In genomic region chr2:109715302-109715937, GRCh38 we compare ENCODE assay signal across 9 cellular contexts.
DNase-seq lines count a peak whose midpoint lies in the region; ATAC-seq, FAIRE-seq and TF ChIP-seq lines count a peak whose summit lies in the region.
"Had no signal": no experiment of that assay in that cellular context is flagged by ENCODE, and none has a peak within 500 bp of the region (broad histone marks: within the 10 kb centered on the region; RNA-seq: fewer than 3 reads in every experiment).

No MANE protein-coding gene starts in this region.

- no peak overlapping the region for H3K4me2 ChIP-seq in HCT116 (ENCODE audit: low read length)
- no peak overlapping the region for H3K4me2 ChIP-seq in hepatocyte

- H3K27ac Mint-ChIP-seq in activated T-helper 17 cell treated with anti-CD3 and anti-CD28 coated beads, Interleukin-2, amount 50 U/mL, for 72 hours, result no peak overlapping the region

- H3K4me1 ChIP-seq in HCT116 (ENCODE audit: control insufficient read depth in 1 of 2, insufficient read depth in 2 of 2, low read length in 2 of 2) (no peaks in the 10 kb centered on the region), hepatocyte (ENCODE audit: insufficient read depth) (no peaks in the 10 kb centered on the region), testis (peaks cover 6% of the 10 kb centered on the region)

- WGBS in hepatocyte (ENCODE audit: low lambda C conversion rate, missing lambda C conversion rate), result 64% methylated on average over 1 of the region's 1 CpG
- 33 to 44% methylated on average over 1 of the region's 1 CpG for WGBS in testis, 2 donors

- ATAC-seq in HCT116 (peak; percentile 68), GM21529 (IDR thresholded peaks at IDR 0.05; ENCODE audit: unreplicated experiment) (no peak)
- peak; percentile 34 for ATAC-seq in activated T-helper 17 cell treated with anti-CD3 and anti-CD28 coated beads, Interleukin-2, amount 50 U/mL, for 72 hours (replicated peaks)

- POLR2A ChIA-PET in HCT116 (lab: Charles Lee), result no interaction called here

- H3K4me3 ChIP-seq in HCT116 (replicated peaks in 1 of 2; ENCODE audit: low read depth in 1 of 2, low read length in 2 of 2) (no peak overlapping the region), hepatocyte (no peak overlapping the region), testis (no peak overlapping the region)

- TF ChIP-seq POLR2A in HCT116 (IDR thresholded peaks at IDR 0.05; ENCODE audit: borderline replicate concordance, extremely low read depth, insufficient read depth, insufficient read length) (no peak), testis (IDR thresholded peaks at IDR 0.05) (no peak)

- TF ChIP-seq RAD21 in HCT116 (IDR thresholded peaks at IDR 0.05; ENCODE audit: low read depth), result peak; percentile 67

- CTCF ChIA-PET in HCT116 (lab: Charles Lee), result interaction anchor here (1.3 to 2.2 kb wide), 3 partner anchors 168 to 205 kb away, joined by 4 to 17 read pairs (median 5); no protein-coding TSS in a partner anchor

- RAD21 ChIA-PET in HCT116 (lab: Charles Lee; ENCODE audit: low non-redundant PET in 1 of 2, low total read pairs in 2 of 2, uncharacterized antibody in 2 of 2, unreplicated experiment in 2 of 2), result no interaction called here

- FAIRE-seq in RCC 7860 (lab: Jason Lieb, UNC), result no peak

- no peaks in the 10 kb centered on the region for H3K36me3 ChIP-seq in HCT116 (ENCODE audit: control insufficient read depth in 1 of 2, insufficient read depth in 2 of 2, low read length in 2 of 2)
- no peaks in the 10 kb centered on the region for H3K36me3 ChIP-seq in hepatocyte (replicated peaks; ENCODE audit: insufficient read depth, low read depth)
- no peaks in the 10 kb centered on the region for H3K36me3 ChIP-seq in testis (ENCODE audit: low read depth, missing control alignments)

- TF ChIP-seq CTCF in HCT116 (IDR thresholded peaks at IDR 0.05 in 2 of 3, conservative IDR thresholded peaks at IDR 0.05 in 1 of 3; ENCODE audit: borderline replicate concordance in 1 of 3, insufficient read depth in 1 of 3, low read depth in 2 of 3, low read length in 2 of 3) (peak; percentile 22 to 46 (median 37); a peak in 4 of 6 replicates), hepatocyte (IDR thresholded peaks at IDR 0.05; ENCODE audit: poor library complexity) (peak; percentile 58), testis (IDR thresholded peaks at IDR 0.05) (peak; percentile 11 to 19 (median 13))

- H3K9me3 Mint-ChIP-seq in activated T-helper 17 cell treated with anti-CD3 and anti-CD28 coated beads, Interleukin-2, amount 50 U/mL, for 72 hours, result no peaks in the 10 kb centered on the region

- H3K27ac ChIP-seq in HCT116 (ENCODE audit: low read depth, low read length) (no peak overlapping the region), hepatocyte (no peak overlapping the region), testis (no peak overlapping the region)

- H3K9me2 ChIP-seq in HCT116 (ENCODE audit: insufficient read depth) (no peaks in the 10 kb centered on the region), hepatocyte (replicated peaks; ENCODE audit: insufficient read depth) (no peaks in the 10 kb centered on the region)

- DNase-seq in HCT116 (ENCODE audit: low read depth, low spot score), result no peak
- DNase-seq in hepatocyte (ENCODE audit: low spot score), result peak; percentile 62
- peak; percentile 66 for DNase-seq in testis
- DNase-seq in RCC 7860 (ENCODE audit: low spot score), result no peak
- DNase-seq in effector CD4-positive, alpha-beta T cell, result no peak
- DNase-seq: activated gamma-delta T cell; stimulated activated CD4-positive, alpha-beta T cell treated with anti-CD3 and anti-CD28 coated beads, Interleukin-2, amount 100 ng/mL, for 24 hours had no signal

- no peaks in the 10 kb centered on the region for H3K4me1 Mint-ChIP-seq in activated T-helper 17 cell treated with anti-CD3 and anti-CD28 coated beads, Interleukin-2, amount 50 U/mL, for 72 hours

- H3K27me3 ChIP-seq in HCT116 (ENCODE audit: insufficient read depth, low read length) (no peaks in the 10 kb centered on the region), hepatocyte (no peaks in the 10 kb centered on the region), testis (no peaks in the 10 kb centered on the region)

- H3K36me3 Mint-ChIP-seq in activated T-helper 17 cell treated with anti-CD3 and anti-CD28 coated beads, Interleukin-2, amount 50 U/mL, for 72 hours (ENCODE audit: low read depth), result no peaks in the 10 kb centered on the region

- H4K20me1 ChIP-seq in HCT116 (ENCODE audit: insufficient read depth), result no peaks in the 10 kb centered on the region
- H4K20me1 ChIP-seq in hepatocyte (ENCODE audit: insufficient read depth, poor library complexity, severe bottlenecking), result no peaks in the 10 kb centered on the region

- H3K79me2 ChIP-seq in HCT116 (ENCODE audit: insufficient read depth, low read length), result no peaks in the 10 kb centered on the region
- H3K79me2 ChIP-seq in hepatocyte, result no peaks in the 10 kb centered on the region

- no peak overlapping the region for H3K4me3 Mint-ChIP-seq in activated T-helper 17 cell treated with anti-CD3 and anti-CD28 coated beads, Interleukin-2, amount 50 U/mL, for 72 hours

- no peak overlapping the region for H3K9ac ChIP-seq in HCT116 (ENCODE audit: low read length)

- H3K27me3 Mint-ChIP-seq in activated T-helper 17 cell treated with anti-CD3 and anti-CD28 coated beads, Interleukin-2, amount 50 U/mL, for 72 hours, result peaks cover 3% of the 10 kb centered on the region

- no TSS peak for BruUV-seq in HCT116 (replicated peaks; lab: Mats Ljungman, UMichigan)

- H3K9me3 ChIP-seq in HCT116 (ENCODE audit: control insufficient read depth in 1 of 2, insufficient read depth in 1 of 2, low read depth in 1 of 2, low read length in 2 of 2), result no peaks in the 10 kb centered on the region
- H3K9me3 ChIP-seq in hepatocyte (ENCODE audit: low read depth), result no peaks in the 10 kb centered on the region
- no peaks in the 10 kb centered on the region for H3K9me3 ChIP-seq in testis

- H2AFZ ChIP-seq in HCT116 (ENCODE audit: low read depth, low read length, poor library complexity, severe bottlenecking) (no peak overlapping the region), hepatocyte (no peak overlapping the region)

- intact Hi-C loops in HCT116 (cut with micrococcal nuclease) (loop anchor here (1.0 kb wide), 1 partner anchor 199 kb away; no protein-coding TSS in a partner anchor), testis (cut with DNase I; ENCODE audit: low total_unique reads) (no loop called here)

TF ChIP-seq in HCT116, 20 proteins besides CTCF, POLR2A, EP300 and RAD21:
- no peak for TF ChIP-seq SIN3A (IDR thresholded peaks at IDR 0.05; ENCODE audit: low read depth)
- no peak for TF ChIP-seq CEBPB (IDR thresholded peaks at IDR 0.05; ENCODE audit: low read depth)
- TF ChIP-seq ZFX (IDR thresholded peaks at IDR 0.05), result no peak
- TF ChIP-seq REST (IDR thresholded peaks at IDR 0.05; ENCODE audit: low read depth), result no peak
- no peak for TF ChIP-seq EGR1 (IDR thresholded peaks at IDR 0.05; ENCODE audit: low read depth)
- no peak for TF ChIP-seq POLR2AphosphoS5 (IDR thresholded peaks at IDR 0.05; ENCODE audit: low read depth, low read length)

Comparison
In these comparisons a context has a peak if more than half of its experiments do, and no peak if none do; other contexts are left out.
1. DNase-seq: peak in hepatocyte (single experiment) and testis (single experiment); none in HCT116 (single experiment), RCC 7860 (single experiment) and effector CD4-positive, alpha-beta T cell (single experiment).
2. Peak in every context shown above with its lines, with median percentiles within 50 percentile points of each other: CTCF ChIP-seq.